ENCODE assay signal across 8 cellular contexts in genomic region chr6:12009180-12009748, GRCh38. TPM values are rescaled to one million over a fixed set of nuclear protein-coding genes. Genes with fewer than 3 reads are reported as not detected.
DNase-seq lines count a peak whose midpoint lies in the region; ATAC-seq lines count a peak whose summit lies in the region.

No MANE protein-coding gene starts in this region.

- peak overlapping the region; percentile 99 for H3K27ac Mint-ChIP-seq in activated T-cell treated with anti-CD3 and anti-CD28 coated beads, Interleukin-2, amount 50 U/mL, for 72 hours

- peaks cover 11% of the 10 kb centered on the region for H3K4me1 ChIP-seq in stomach smooth muscle (ENCODE audit: control insufficient read depth, insufficient read depth, low read length)

- peak overlapping the region; percentile 69 to 81 for H3K9ac ChIP-seq in stomach smooth muscle (ENCODE audit: low read length in 2 of 2)

- peak; percentile 50 for DNase-seq in NCI-H2227 (lab: John Stamatoyannopoulos, UW; ENCODE audit: unreplicated experiment)
- no peak for DNase-seq in NCI-H2227 treated with DMSO at 0.1 percent for 48 hours (lab: John Stamatoyannopoulos, UW)
- DNase-seq in activated T-cell treated with anti-CD3 and anti-CD28 coated beads, Interleukin-2, amount 50 U/mL, for 72 hours, result no peak
- DNase-seq in NCI-H146 (lab: John Stamatoyannopoulos, UW), result no peak
- DNase-seq in activated CD4-positive, alpha-beta T cell treated with anti-CD3 and anti-CD28 coated beads for 1 hour, result no peak
- DNase-seq in AG20443 (ENCODE audit: low spot score), result no peak

- H3K4me3 Mint-ChIP-seq in activated T-cell treated with anti-CD3 and anti-CD28 coated beads, Interleukin-2, amount 50 U/mL, for 72 hours, result peak overlapping the region; percentile 91 to 98

- no peaks in the 10 kb centered on the region for H3K27me3 ChIP-seq in stomach smooth muscle (ENCODE audit: control insufficient read depth in 1 of 2, insufficient read depth in 2 of 2, low read length in 2 of 2)

- H3K4me3 ChIP-seq in iPS-18c (ENCODE audit: insufficient read depth, low read depth, low read length) (peak overlapping the region; percentile 62), stomach smooth muscle (ENCODE audit: low read length in 2 of 2) (peak overlapping the region; percentile 59 to 77)

- H3K9me3 ChIP-seq in iPS-18c (ENCODE audit: control insufficient read depth, insufficient read depth, low read length), result no peaks in the 10 kb centered on the region
- no peaks in the 10 kb centered on the region for H3K9me3 ChIP-seq in stomach smooth muscle (ENCODE audit: control insufficient read depth in 2 of 2, low read length in 2 of 2)

- peaks cover 24% of the 10 kb centered on the region for H3K4me1 Mint-ChIP-seq in activated T-cell treated with anti-CD3 and anti-CD28 coated beads, Interleukin-2, amount 50 U/mL, for 72 hours (ENCODE audit: low read depth)

- peak overlapping the region; percentile 69 for H3K27ac ChIP-seq in stomach smooth muscle (ENCODE audit: low read length)

- no peaks in the 10 kb centered on the region for H3K9me3 Mint-ChIP-seq in activated T-cell treated with anti-CD3 and anti-CD28 coated beads, Interleukin-2, amount 50 U/mL, for 72 hours

- H3K27me3 Mint-ChIP-seq in activated T-cell treated with anti-CD3 and anti-CD28 coated beads, Interleukin-2, amount 50 U/mL, for 72 hours (ENCODE audit: low read depth), result no peaks in the 10 kb centered on the region

- H3K36me3 Mint-ChIP-seq in activated T-cell treated with anti-CD3 and anti-CD28 coated beads, Interleukin-2, amount 50 U/mL, for 72 hours (ENCODE audit: insufficient read depth in 2 of 2), result peaks cover 10 to 14% of the 10 kb centered on the region in 2 donors

- ATAC-seq in activated T-cell treated with anti-CD3 and anti-CD28 coated beads, Interleukin-2, amount 50 U/mL, for 72 hours (replicated peaks in 1 of 2), result no peak

- no peaks in the 10 kb centered on the region for H3K36me3 ChIP-seq in stomach smooth muscle (ENCODE audit: control insufficient read depth in 2 of 2, insufficient read depth in 2 of 2, low read length in 2 of 2)

RNA-seq across cellular contexts. Expression of gene HIVEP1, which starts 2.8 kb away (rescaled TPM):
- 10 to 100 TPM; 70.1 to 77.0 TPM for total RNA-seq in activated T-cell treated with anti-CD3 and anti-CD28 coated beads, Interleukin-2, amount 50 U/mL, for 72 hours
